Comparison of ENCODE assay signal across 15 cellular contexts in genomic region chr22:32695451-32695891, GRCh38.
A peak's percentile ranks its signal among the peaks of the same experiment; 100 is the strongest.
DNase-seq lines count a peak whose midpoint lies in the region; ATAC-seq, FAIRE-seq and TF ChIP-seq lines count a peak whose summit lies in the region.
"Had no signal": no experiment of that assay in that cellular context is flagged by ENCODE, and none has a peak within 500 bp of the region (broad histone marks: within the 10 kb centered on the region; RNA-seq: fewer than 3 reads in every experiment).

No MANE protein-coding gene starts in this region.

- H3F3A ChIP-seq in MM.1S (ENCODE audit: insufficient read depth, low read length), result no peaks in the 10 kb centered on the region

- no peak overlapping the region for H3K4me2 ChIP-seq in MM.1S (ENCODE audit: low read depth, low read length)

- no peaks in the 10 kb centered on the region for H3K9me2 ChIP-seq in MM.1S (replicated peaks; ENCODE audit: insufficient read depth, low read length)

- no peak overlapping the region for H3K27ac ChIP-seq in left lung
- no peak overlapping the region for H3K27ac ChIP-seq in MM.1S (ENCODE audit: low read length)

- H3K9me3 ChIP-seq in left lung, result peaks cover 0 to 6% of the 10 kb centered on the region in 2 donors
- no peaks in the 10 kb centered on the region for H3K9me3 ChIP-seq in MM.1S (replicated peaks; ENCODE audit: insufficient read depth, low read length)

- H4K20me1 ChIP-seq in MM.1S (ENCODE audit: insufficient read depth, low read length), result no peaks in the 10 kb centered on the region

- no peak for FAIRE-seq in bronchial epithelial cell (lab: Jason Lieb, UNC)

- H3K4me3 ChIP-seq in bronchial epithelial cell (ENCODE audit: low read depth, low read length) (no peak overlapping the region), left lung (no peak overlapping the region), MM.1S (ENCODE audit: low read length) (no peak overlapping the region)

- no peaks in the 10 kb centered on the region for H3K79me2 ChIP-seq in MM.1S (ENCODE audit: low read length)

- DNase-seq in AG20443 (ENCODE audit: low spot score) (peak; percentile 55), HuH-7 (ENCODE audit: low spot score) (peak; percentile 29), bronchial epithelial cell (ENCODE audit: low read depth) (peak; percentile 79), left lung (no peak), MM.1S (no peak), GDM1 (lab: John Stamatoyannopoulos, UW) (no peak), NCI-H748 treated with DMSO at 0.1 percent for 48 hours (lab: John Stamatoyannopoulos, UW) (no peak), SIG-M5 (lab: John Stamatoyannopoulos, UW) (no peak)
- DNase-seq: activated CD8-positive, alpha-beta memory T cell treated with anti-CD3 and anti-CD28 coated beads, Interleukin-2, amount 50 U/mL, for 4 hours; activated naive CD8-positive, alpha-beta T cell treated with anti-CD3 and anti-CD28 coated beads, Interleukin-2, amount 50 U/mL, for 24 hours; CD4-positive, alpha-beta memory T cell; effector memory CD8-positive, alpha-beta T cell; immature natural killer cell; natural killer cell; NCI-H187 treated with DMSO at 0.1 percent for 48 hours had no signal

- intact Hi-C loops in left lung (cut with DNase I), result no loop called here

- H3K27me3 ChIP-seq in bronchial epithelial cell (ENCODE audit: control insufficient read depth, insufficient read depth, low read length), result no peaks in the 10 kb centered on the region
- H3K27me3 ChIP-seq in left lung, result no peaks in the 10 kb centered on the region
- no peaks in the 10 kb centered on the region for H3K27me3 ChIP-seq in MM.1S (replicated peaks; ENCODE audit: insufficient read depth, low read length)

- no peak overlapping the region for H2AFZ ChIP-seq in MM.1S (ENCODE audit: low read length)

- no peak overlapping the region for H3K9ac ChIP-seq in MM.1S (ENCODE audit: low read length)

- ATAC-seq in left lung, result peak; percentile 43
- ATAC-seq: activated naive CD8-positive, alpha-beta T cell treated with anti-CD3 and anti-CD28 coated beads, Interleukin-2, amount 50 U/mL, for 24 hours; effector memory CD8-positive, alpha-beta T cell; natural killer cell had no signal

- TF ChIP-seq CTCF in bronchial epithelial cell (IDR thresholded peaks at IDR 0.05; ENCODE audit: insufficient read depth, low read length, severe bottlenecking), result no peak
- TF ChIP-seq CTCF in left lung (IDR thresholded peaks at IDR 0.05), result no peak
- TF ChIP-seq CTCF in MM.1S (IDR thresholded peaks at IDR 0.05; ENCODE audit: low read length), result no peak

- H3K36me3 ChIP-seq in bronchial epithelial cell (ENCODE audit: control insufficient read depth, insufficient read depth, low read length) (no peaks in the 10 kb centered on the region), left lung (no peaks in the 10 kb centered on the region), MM.1S (replicated peaks; ENCODE audit: insufficient read depth, low read length) (no peaks in the 10 kb centered on the region)

- H3K4me1 ChIP-seq in left lung (peaks cover 5 to 9% of the 10 kb centered on the region in 2 donors), MM.1S (ENCODE audit: low read length) (no peaks in the 10 kb centered on the region)

Comparison
In these comparisons a context has a peak if more than half of its experiments do, and no peak if none do; other contexts are left out.
1. DNase-seq: peak in AG20443 (single experiment), HuH-7 (single experiment) and bronchial epithelial cell (single experiment); none in left lung (0 of 2), MM.1S (single experiment), GDM1 (single experiment), NCI-H748 treated with DMSO at 0.1 percent for 48 hours (single experiment) and SIG-M5 (single experiment).